ENCODE assay signal across 8 cellular contexts in genomic region chr13:20182231-20182846, GRCh38. TPM values are rescaled to one million over a fixed set of nuclear protein-coding genes. Genes with fewer than 3 reads are reported as not detected.
DNase-seq lines count a peak whose midpoint lies in the region; ATAC-seq and TF ChIP-seq lines count a peak whose summit lies in the region.

No MANE protein-coding gene starts in this region.

- H3K36me3 Mint-ChIP-seq in CD8-positive, alpha-beta T cell = no peaks in the 10 kb centered on the region
- no peaks in the 10 kb centered on the region for H3K36me3 Mint-ChIP-seq in activated CD8-positive, alpha-beta T cell treated with anti-CD3 and anti-CD28 coated beads for 36 hours (ENCODE audit: low read depth)

- intact Hi-C loops in CD8-positive, alpha-beta T cell (cut with DNase I, micrococcal nuclease) = loop anchor here (1.0 to 5.0 kb wide), 4 partner anchors 310 to 742 kb away; no protein-coding TSS in a partner anchor
- intact Hi-C loops in activated CD8-positive, alpha-beta T cell treated with anti-CD3 and anti-CD28 coated beads for 36 hours (cut with micrococcal nuclease) = loop anchor here (10.0 kb wide), 1 partner anchor 742 kb away; no protein-coding TSS in a partner anchor

- POLR2A ChIA-PET in CD8-positive, alpha-beta T cell (lab: Charles Lee) = no interaction called here
- POLR2A ChIA-PET in activated CD8-positive, alpha-beta T cell treated with anti-CD3 and anti-CD28 coated beads for 36 hours (lab: Charles Lee) = no interaction called here

- no peak for TF ChIP-seq EP300 in neural cell (conservative IDR thresholded peaks at IDR 0.05; ENCODE audit: poor library complexity, severe bottlenecking)

- no peak overlapping the region for H3K4me3 ChIP-seq in CD8-positive, alpha-beta T cell (ENCODE audit: low read depth, low read length)
- H3K4me3 ChIP-seq in fibroblast of lung (replicated peaks in 1 of 4; ENCODE audit: control extremely low read depth in 1 of 4, insufficient read depth in 1 of 4, low read depth in 3 of 4, low read length in 4 of 4) (no peak overlapping the region), neural cell (ENCODE audit: low read length) (no peak overlapping the region)

- DNase-seq in CD8-positive, alpha-beta T cell = peak in 6 of 7 experiments; percentile 12 to 62 (median 48)
- peak; percentile 86 for DNase-seq in NCI-H748 treated with DMSO at 0.1 percent for 48 hours (lab: John Stamatoyannopoulos, UW)
- DNase-seq in activated CD8-positive, alpha-beta T cell treated with anti-CD3 and anti-CD28 coated beads for 36 hours = peak; percentile 58
- DNase-seq in fibroblast of lung (ENCODE audit: low read depth in 2 of 2) = peak; percentile 65 to 83
- DNase-seq in cortex of kidney (lab: John Stamatoyannopoulos, UW) = no peak

- H3K79me2 ChIP-seq in fibroblast of lung (ENCODE audit: control insufficient read depth, insufficient read depth, low read length) = no peaks in the 10 kb centered on the region
- no peaks in the 10 kb centered on the region for H3K79me2 ChIP-seq in neural cell (replicated peaks; ENCODE audit: insufficient read depth, low read length)

- no peaks in the 10 kb centered on the region for H3K9me3 Mint-ChIP-seq in CD8-positive, alpha-beta T cell
- H3K9me3 Mint-ChIP-seq in activated CD8-positive, alpha-beta T cell treated with anti-CD3 and anti-CD28 coated beads for 36 hours = no peaks in the 10 kb centered on the region

- H3F3A ChIP-seq in neural cell (ENCODE audit: insufficient read depth, low read length, poor library complexity, severe bottlenecking) = no peaks in the 10 kb centered on the region

- CTCF ChIA-PET in CD8-positive, alpha-beta T cell (lab: Charles Lee) = interaction anchor here (0.6 to 2.5 kb wide), 15 partner anchors 9 to 1050 kb away, joined by 3 to 17 read pairs (median 3); no protein-coding TSS in a partner anchor
- CTCF ChIA-PET in activated CD8-positive, alpha-beta T cell treated with anti-CD3 and anti-CD28 coated beads for 36 hours (lab: Charles Lee) = interaction anchor here (0.8 to 2.2 kb wide), 12 partner anchors 9 to 311 kb away, joined by 3 to 13 read pairs (median 4); partner anchors contain the start of genes GJA3 and GJB2

- H4K20me1 ChIP-seq in fibroblast of lung (ENCODE audit: control insufficient read depth, extremely low read depth, insufficient read depth, low read length) (no peaks in the 10 kb centered on the region), neural cell (ENCODE audit: insufficient read depth) (no peaks in the 10 kb centered on the region)

- H3K27me3 ChIP-seq in CD8-positive, alpha-beta T cell (ENCODE audit: insufficient read depth, low read length) = no peaks in the 10 kb centered on the region
- H3K27me3 ChIP-seq in fibroblast of lung (ENCODE audit: control insufficient read depth, insufficient read depth, low read length) (peaks cover 23% of the 10 kb centered on the region), neural cell (ENCODE audit: insufficient read depth, low read depth, low read length) (no peaks in the 10 kb centered on the region)

- H3K4me2 ChIP-seq in fibroblast of lung (ENCODE audit: extremely low read depth, insufficient read depth, low read length) (no peak overlapping the region), neural cell (ENCODE audit: low read length) (no peak overlapping the region)

- H3K4me1 ChIP-seq in CD8-positive, alpha-beta T cell (ENCODE audit: insufficient read depth, low read length) = no peaks in the 10 kb centered on the region
- H3K4me1 ChIP-seq in fibroblast of lung (ENCODE audit: control insufficient read depth, extremely low read depth, insufficient read depth, low read length) = no peaks in the 10 kb centered on the region

- peak; percentile 100 for ATAC-seq in CD8-positive, alpha-beta T cell
- ATAC-seq in GM19025 (IDR thresholded peaks at IDR 0.05; ENCODE audit: low read depth, unreplicated experiment) (peak; percentile 64), HG03460 (IDR thresholded peaks at IDR 0.05; ENCODE audit: unreplicated experiment) (peak; percentile 73)
- ATAC-seq in activated CD8-positive, alpha-beta T cell treated with anti-CD3 and anti-CD28 coated beads for 36 hours = peak; percentile 100

- peaks cover 3% of the 10 kb centered on the region for H3K4me1 Mint-ChIP-seq in CD8-positive, alpha-beta T cell (ENCODE audit: low read depth)
- no peaks in the 10 kb centered on the region for H3K4me1 Mint-ChIP-seq in activated CD8-positive, alpha-beta T cell treated with anti-CD3 and anti-CD28 coated beads for 36 hours (ENCODE audit: low read depth)

- H3K9me3 ChIP-seq in CD8-positive, alpha-beta T cell (ENCODE audit: low read length) = no peaks in the 10 kb centered on the region
- H3K9me3 ChIP-seq in fibroblast of lung (ENCODE audit: control insufficient read depth, insufficient read depth, low read depth, low read length) = no peaks in the 10 kb centered on the region
- H3K9me3 ChIP-seq in neural cell (ENCODE audit: low read length) = no peaks in the 10 kb centered on the region

- peak; percentile 62 for TF ChIP-seq CTCF in CD8-positive, alpha-beta T cell (IDR thresholded peaks at IDR 0.05)
- TF ChIP-seq CTCF in activated CD8-positive, alpha-beta T cell treated with anti-CD3 and anti-CD28 coated beads for 36 hours (IDR thresholded peaks at IDR 0.05) = peak; percentile 86
- TF ChIP-seq CTCF in fibroblast of lung (conservative IDR thresholded peaks at IDR 0.05 in 1 of 2, IDR thresholded peaks at IDR 0.05 in 1 of 2; ENCODE audit: low read depth in 1 of 2, low read length in 2 of 2) = peak; percentile 91 to 94
- TF ChIP-seq CTCF in neural cell (IDR thresholded peaks at IDR 0.05; ENCODE audit: poor library complexity, severe bottlenecking) = peak; percentile 87

- no peak overlapping the region for H3K27ac ChIP-seq in CD8-positive, alpha-beta T cell (ENCODE audit: low read depth, low read length)
- H3K27ac ChIP-seq in fibroblast of lung (ENCODE audit: insufficient read depth, low read length) (no peak overlapping the region), neural cell (ENCODE audit: low read length) (no peak overlapping the region)

- no peaks in the 10 kb centered on the region for H3K9me2 ChIP-seq in neural cell (ENCODE audit: insufficient read depth, low read length)

- H2AFZ ChIP-seq in fibroblast of lung (ENCODE audit: low read length) = no peak overlapping the region
- H2AFZ ChIP-seq in neural cell (ENCODE audit: low read depth, low read length) = no peak overlapping the region

- peaks cover 42% of the 10 kb centered on the region for H3K27me3 Mint-ChIP-seq in CD8-positive, alpha-beta T cell (ENCODE audit: low read depth)
- H3K27me3 Mint-ChIP-seq in activated CD8-positive, alpha-beta T cell treated with anti-CD3 and anti-CD28 coated beads for 36 hours = peaks cover 34% of the 10 kb centered on the region

- H3K36me3 ChIP-seq in CD8-positive, alpha-beta T cell (ENCODE audit: insufficient read depth, low read length) = no peaks in the 10 kb centered on the region
- H3K36me3 ChIP-seq in fibroblast of lung (ENCODE audit: control insufficient read depth, insufficient read depth, low read length) (no peaks in the 10 kb centered on the region), neural cell (ENCODE audit: insufficient read depth, low read length) (no peaks in the 10 kb centered on the region)

- no peak overlapping the region for H3K27ac Mint-ChIP-seq in CD8-positive, alpha-beta T cell
- H3K27ac Mint-ChIP-seq in activated CD8-positive, alpha-beta T cell treated with anti-CD3 and anti-CD28 coated beads for 36 hours = no peak overlapping the region

- no peak overlapping the region for H3K4me3 Mint-ChIP-seq in CD8-positive, alpha-beta T cell
- H3K4me3 Mint-ChIP-seq in activated CD8-positive, alpha-beta T cell treated with anti-CD3 and anti-CD28 coated beads for 36 hours = no peak overlapping the region

- H3K9ac ChIP-seq in fibroblast of lung (ENCODE audit: insufficient read depth, low read length) (no peak overlapping the region), neural cell (ENCODE audit: low read length) (no peak overlapping the region)

- peak; percentile 78 for TF ChIP-seq RAD21 in neural cell (conservative IDR thresholded peaks at IDR 0.05)

TF ChIP-seq in neural cell, 6 proteins besides CTCF, POLR2A, EP300 and RAD21:
- no peak for TF ChIP-seq EZH2 (IDR thresholded peaks at IDR 0.05; ENCODE audit: borderline replicate concordance, insufficient read depth, low read length, poor library complexity, severe bottlenecking)
- TF ChIP-seq TAF1 (IDR thresholded peaks at IDR 0.05; ENCODE audit: low read depth) = no peak
- peak; percentile 83 for TF ChIP-seq SMC3 (conservative IDR thresholded peaks at IDR 0.05; ENCODE audit: poor library complexity)
- TF ChIP-seq MXI1 (conservative IDR thresholded peaks at IDR 0.05; ENCODE audit: poor library complexity, severe bottlenecking) = no peak

RNA-seq across cellular contexts. Expression of gene GJB2, which starts 10.4 kb away (rescaled TPM):
- total RNA-seq in CD8-positive, alpha-beta T cell = not detected
- total RNA-seq in activated CD8-positive, alpha-beta T cell treated with anti-CD3 and anti-CD28 coated beads for 36 hours = 1 to 10 TPM in 1 of 2 experiments, under 1 TPM in 1; 0.83 to 1.1 TPM
- total RNA-seq in fibroblast of lung = under 0.01 TPM in 1 of 2 replicates, not detected in the other
- polyA plus RNA-seq in fibroblast of lung = 0.09 and 0.27 TPM in 2 replicates
- polyA plus RNA-seq in fibroblast of lung (2012) = 0.16 TPM in 1 of 2 replicates, not detected in the other
- not detected in 2 replicates for polyA minus RNA-seq in fibroblast of lung (ENCODE audit: low replicate concordance)
- not detected in 2 replicates for polyA plus RNA-seq in neural cell
- polyA minus RNA-seq in neural cell = not detected in 2 replicates

RNA-seq across cellular contexts. Expression of gene GJA3, which starts 21.5 kb away (rescaled TPM):
- total RNA-seq in CD8-positive, alpha-beta T cell = under 1 TPM in 1 of 2 experiments, not detected in 1; 0.08 TPM
- total RNA-seq in activated CD8-positive, alpha-beta T cell treated with anti-CD3 and anti-CD28 coated beads for 36 hours = under 1 TPM; 0.32 to 0.51 TPM
- total RNA-seq in fibroblast of lung = 0.26 and 0.33 TPM in 2 replicates
- 0.44 and 1.1 TPM in 2 replicates for polyA plus RNA-seq in fibroblast of lung
- 1.1 and 1.4 TPM in 2 replicates for polyA plus RNA-seq in fibroblast of lung (2012)
- 0.52 and 0.59 TPM in 2 replicates for polyA minus RNA-seq in fibroblast of lung (ENCODE audit: low replicate concordance)
- polyA plus RNA-seq in neural cell = not detected in 2 replicates
- polyA minus RNA-seq in neural cell = not detected in 2 replicates

RNA-seq across cellular contexts. Expression of gene GJB6, which starts 49.8 kb away (rescaled TPM):
- total RNA-seq in CD8-positive, alpha-beta T cell = 1 to 10 TPM; 3.5 to 5.8 TPM
- total RNA-seq in activated CD8-positive, alpha-beta T cell treated with anti-CD3 and anti-CD28 coated beads for 36 hours = 1 to 10 TPM; 2.3 to 3.3 TPM
- not detected in 2 replicates for total RNA-seq in fibroblast of lung
- polyA plus RNA-seq in fibroblast of lung (not detected in 2 replicates), neural cell (not detected in 2 replicates)
- polyA plus RNA-seq in fibroblast of lung (2012) = not detected in 2 replicates
- polyA minus RNA-seq in fibroblast of lung (ENCODE audit: low replicate concordance) (not detected in 2 replicates), neural cell (not detected in 2 replicates)
